10 cellular contexts compared by ENCODE assay signal in genomic region chr15:38085931-38086562, GRCh38.
DNase-seq lines count a peak whose midpoint lies in the region; ATAC-seq and TF ChIP-seq lines count a peak whose summit lies in the region.
"Had no signal": no experiment of that assay in that cellular context is flagged by ENCODE, and none has a peak within 500 bp of the region (broad histone marks: within the 10 kb centered on the region; RNA-seq: fewer than 3 reads in every experiment).

No MANE protein-coding gene starts in this region.

- in situ Hi-C loops in brain microvascular endothelial cell (cut with HindIII; ENCODE audit: low pct_ligation_motif_present, low sequenced_read_pairs), result no loop called here

- intact Hi-C loops in activated CD8-positive, alpha-beta T cell treated with anti-CD3 and anti-CD28 coated beads for 36 hours (cut with micrococcal nuclease), result no loop called here

- no peak for TF ChIP-seq CTCF in brain microvascular endothelial cell (IDR thresholded peaks at IDR 0.05; ENCODE audit: low read depth, low read length, missing control alignments)
- no peak for TF ChIP-seq CTCF in activated CD8-positive, alpha-beta T cell treated with anti-CD3 and anti-CD28 coated beads for 36 hours (IDR thresholded peaks at IDR 0.05)

- CTCF ChIA-PET in activated CD8-positive, alpha-beta T cell treated with anti-CD3 and anti-CD28 coated beads for 36 hours (lab: Charles Lee), result interaction anchor here (0.9 kb wide), 1 partner anchor 67 kb away, joined by 3 read pairs; no protein-coding TSS in a partner anchor

- no peaks in the 10 kb centered on the region for H3K27me3 Mint-ChIP-seq in stimulated activated memory B cell treated with anti-CD40 and anti-IgM and Interleukin-4, amounts not matched to agents 10 μg/mL and 1 μg/mL and 100 μg/mL, for 72 hours
- peaks cover 27% of the 10 kb centered on the region for H3K27me3 Mint-ChIP-seq in activated CD8-positive, alpha-beta T cell treated with anti-CD3 and anti-CD28 coated beads for 36 hours

- no peak overlapping the region for H3K27ac ChIP-seq in brain microvascular endothelial cell

- H3K36me3 ChIP-seq in brain microvascular endothelial cell (replicated peaks), result no peaks in the 10 kb centered on the region

- H3K4me3 Mint-ChIP-seq in stimulated activated memory B cell treated with anti-CD40 and anti-IgM and Interleukin-4, amounts not matched to agents 10 μg/mL and 1 μg/mL and 100 μg/mL, for 72 hours, result no peak overlapping the region
- no peak overlapping the region for H3K4me3 Mint-ChIP-seq in activated CD8-positive, alpha-beta T cell treated with anti-CD3 and anti-CD28 coated beads for 36 hours

- H3K9me3 Mint-ChIP-seq in stimulated activated memory B cell treated with anti-CD40 and anti-IgM and Interleukin-4, amounts not matched to agents 10 μg/mL and 1 μg/mL and 100 μg/mL, for 72 hours, result no peaks in the 10 kb centered on the region
- H3K9me3 Mint-ChIP-seq in activated CD8-positive, alpha-beta T cell treated with anti-CD3 and anti-CD28 coated beads for 36 hours, result no peaks in the 10 kb centered on the region

- DNase-seq in brain microvascular endothelial cell (peak; percentile 41), T1000 (lab: John Stamatoyannopoulos, UW) (no peak)
- no peak for DNase-seq in stimulated activated CD4-positive, alpha-beta T cell treated with anti-CD3 and anti-CD28 coated beads, Interleukin-4, amount 100 ng/mL, for 1 hour
- DNase-seq in activated CD8-positive, alpha-beta T cell treated with anti-CD3 and anti-CD28 coated beads for 36 hours, result no peak
- DNase-seq: central memory CD4-positive, alpha-beta T cell; NCI-H1105 treated with DMSO at 0.1 percent for 48 hours; stimulated activated CD4-positive, alpha-beta T cell treated with anti-CD3 and anti-CD28 coated beads, Interleukin-2, amount 100 ng/mL, for 24 hours had no signal

- peak; percentile 55 for ATAC-seq in GM18868 (IDR thresholded peaks at IDR 0.05; ENCODE audit: unreplicated experiment)
- peak; percentile 53 for ATAC-seq in HG03045 (IDR thresholded peaks at IDR 0.05; ENCODE audit: unreplicated experiment)
- no peak for ATAC-seq in stimulated activated memory B cell treated with anti-CD40 and anti-IgM and Interleukin-4, amounts not matched to agents 10 μg/mL and 1 μg/mL and 100 μg/mL, for 72 hours
- ATAC-seq in activated CD8-positive, alpha-beta T cell treated with anti-CD3 and anti-CD28 coated beads for 36 hours, result no peak

- POLR2A ChIA-PET in activated CD8-positive, alpha-beta T cell treated with anti-CD3 and anti-CD28 coated beads for 36 hours (lab: Charles Lee), result no interaction called here

- no peaks in the 10 kb centered on the region for H3K36me3 Mint-ChIP-seq in stimulated activated memory B cell treated with anti-CD40 and anti-IgM and Interleukin-4, amounts not matched to agents 10 μg/mL and 1 μg/mL and 100 μg/mL, for 72 hours
- H3K36me3 Mint-ChIP-seq in activated CD8-positive, alpha-beta T cell treated with anti-CD3 and anti-CD28 coated beads for 36 hours (ENCODE audit: low read depth), result no peaks in the 10 kb centered on the region

- no peaks in the 10 kb centered on the region for H3K27me3 ChIP-seq in brain microvascular endothelial cell (replicated peaks)

- no peak overlapping the region for H3K4me3 ChIP-seq in brain microvascular endothelial cell (ENCODE audit: low read depth, low read length)

- H3K27ac Mint-ChIP-seq in stimulated activated memory B cell treated with anti-CD40 and anti-IgM and Interleukin-4, amounts not matched to agents 10 μg/mL and 1 μg/mL and 100 μg/mL, for 72 hours, result peak overlapping the region; percentile 31
- H3K27ac Mint-ChIP-seq in activated CD8-positive, alpha-beta T cell treated with anti-CD3 and anti-CD28 coated beads for 36 hours, result no peak overlapping the region

- peaks cover 26% of the 10 kb centered on the region for H3K4me1 Mint-ChIP-seq in stimulated activated memory B cell treated with anti-CD40 and anti-IgM and Interleukin-4, amounts not matched to agents 10 μg/mL and 1 μg/mL and 100 μg/mL, for 72 hours
- peaks cover 10% of the 10 kb centered on the region for H3K4me1 Mint-ChIP-seq in activated CD8-positive, alpha-beta T cell treated with anti-CD3 and anti-CD28 coated beads for 36 hours (ENCODE audit: low read depth)

Comparison
In these comparisons a context has a peak if more than half of its experiments do, and no peak if none do; other contexts are left out.
1. ATAC-seq: peak in GM18868 (single experiment) and HG03045 (single experiment); none in stimulated activated memory B cell treated with anti-CD40 and anti-IgM and Interleukin-4, amounts not matched to agents 10 μg/mL and 1 μg/mL and 100 μg/mL, for 72 hours (single experiment) and activated CD8-positive, alpha-beta T cell treated with anti-CD3 and anti-CD28 coated beads for 36 hours (single experiment).